Comparison of ENCODE assay signal across 8 cellular contexts in the genomic region with DNA sequence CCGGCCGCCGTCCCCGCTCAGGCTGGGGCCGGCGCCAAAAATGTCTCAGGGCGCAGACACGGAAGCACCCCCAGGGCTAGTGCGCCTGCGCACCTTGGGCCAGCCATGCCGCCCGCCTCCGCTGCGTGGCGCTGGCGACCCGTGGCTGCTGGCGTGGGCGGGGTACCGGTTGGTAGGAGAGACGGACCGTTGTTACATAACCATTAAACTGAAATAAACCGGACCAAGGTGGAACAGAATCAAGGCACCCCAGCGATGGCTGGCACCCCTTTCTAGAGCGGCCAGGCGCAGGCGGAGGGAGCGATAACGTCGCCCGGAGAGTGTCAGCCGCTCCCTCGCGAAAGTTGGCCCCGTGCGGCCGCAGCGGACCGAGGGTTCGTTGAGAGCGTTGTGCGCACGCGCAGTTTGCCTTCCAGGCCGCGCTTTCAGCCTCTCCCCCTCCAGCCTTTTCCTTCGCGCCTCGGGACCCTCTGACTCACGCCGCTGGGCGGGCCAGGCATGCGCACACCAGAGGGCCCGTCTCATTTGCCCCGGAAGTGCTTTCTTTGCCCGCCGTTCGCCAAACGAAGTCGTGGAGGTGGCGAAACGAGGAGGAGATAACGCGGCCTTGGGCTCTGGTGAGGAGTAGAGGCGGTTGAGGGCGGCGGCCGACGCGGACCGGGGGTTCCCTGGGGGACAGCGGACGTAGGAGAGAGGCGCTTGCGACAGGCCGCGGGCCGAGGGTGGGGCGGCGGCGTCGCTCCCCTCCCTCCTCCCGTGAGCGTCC. TPM values are rescaled to one million over a fixed set of nuclear protein-coding genes. Genes with fewer than 3 reads are reported as not detected.
DNase-seq lines count a peak whose midpoint lies in the region; ATAC-seq and TF ChIP-seq lines count a peak whose summit lies in the region.

PLEKHJ1 (minus strand) TSS at position 45 of the 766 bp plus-strand sequence. CDS start 81 bp downstream, outside the sequence.
SF3A2 (plus strand) TSS at position 540 of the 766 bp plus-strand sequence. CDS start 6,595 bp downstream, outside the sequence.

- H4K20me1 ChIP-seq in SU-DHL-6 (ENCODE audit: low read depth, low read length): peaks cover 8% of the 10 kb centered on the region; the same call in 1 of the 2 replicates

- H3K27ac ChIP-seq in SU-DHL-6 (ENCODE audit: low read depth, low read length): peak within 1 kb of the TSS; percentile 81
- H3K27ac ChIP-seq in thymus (ENCODE audit: low read depth): peak within 1 kb of the TSS; percentile 99

- H3F3A ChIP-seq in SU-DHL-6 (ENCODE audit: insufficient read depth): peaks cover 17% of the 10 kb centered on the region; the same call in 1 of the 2 replicates

- POLR2A ChIA-PET in activated naive CD8-positive, alpha-beta T cell treated with anti-CD3 and anti-CD28 coated beads, Interleukin-2, amount 10 ng/mL, durations not matched to agents 7 days and 5 days (lab: Charles Lee): interaction anchor here (0.5 to 4.5 kb wide), 16 partner anchors 25 to 510 kb away, joined by 3 to 71 read pairs (median 4); partner anchors contain the start of genes LSM7, PEAK3, SPPL2B and TIMM13

- peak within 1 kb of the TSS; percentile 90 for H3K4me3 ChIP-seq in SU-DHL-6 (ENCODE audit: insufficient read depth, low read length, poor library complexity, severe bottlenecking)
- peak within 1 kb of the TSS; percentile 97 for H3K4me3 ChIP-seq in thymus (ENCODE audit: low read length)

- peak; percentile 94 for DNase-seq in NCI-H128 (lab: John Stamatoyannopoulos, UW; ENCODE audit: unreplicated experiment)
- peak; percentile 100 for DNase-seq in activated naive CD8-positive, alpha-beta T cell treated with anti-CD3 and anti-CD28 coated beads, Interleukin-2, amount 10 ng/mL, durations not matched to agents 7 days and 5 days
- peak; percentile 83 to 98 (median 95) for DNase-seq in head of caudate nucleus
- DNase-seq in osteocyte (ENCODE audit: extremely low spot score, unreplicated experiment): peak; percentile 99

- H3K79me2 ChIP-seq in SU-DHL-6 (ENCODE audit: insufficient read depth, low read length): peaks cover 71% of the 10 kb centered on the region

- H2AFZ ChIP-seq in SU-DHL-6 (ENCODE audit: low read depth, low read length, severe bottlenecking): peak within 1 kb of the TSS; percentile 22

- H3K27ac Mint-ChIP-seq in activated naive CD8-positive, alpha-beta T cell treated with anti-CD3 and anti-CD28 coated beads, Interleukin-2, amount 10 ng/mL, durations not matched to agents 7 days and 5 days: peak within 1 kb of the TSS; percentile 100
- H3K27ac Mint-ChIP-seq in osteocyte (ENCODE audit: unreplicated experiment): peak within 1 kb of the TSS; percentile 99

- TF ChIP-seq CTCF in GM12872 (IDR thresholded peaks at IDR 0.05; ENCODE audit: insufficient read depth, low read depth, low read length): peak; percentile 99
- peak; percentile 97 for TF ChIP-seq CTCF in SU-DHL-6 (IDR thresholded peaks at IDR 0.05; ENCODE audit: insufficient read depth, low read length, poor library complexity, severe bottlenecking)
- peak; percentile 98 for TF ChIP-seq CTCF in osteocyte (IDR thresholded peaks at IDR 0.05)

- peak within 1 kb of the TSS; percentile 97 for H3K4me2 ChIP-seq in SU-DHL-6 (ENCODE audit: low read depth, low read length, poor library complexity, severe bottlenecking)

- no peaks in the 10 kb centered on the region for H3K27me3 ChIP-seq in SU-DHL-6 (ENCODE audit: low read length)
- no peaks in the 10 kb centered on the region for H3K27me3 ChIP-seq in thymus (ENCODE audit: control insufficient read depth, insufficient read depth)

- no peaks in the 10 kb centered on the region for H3K9me3 Mint-ChIP-seq in activated naive CD8-positive, alpha-beta T cell treated with anti-CD3 and anti-CD28 coated beads, Interleukin-2, amount 10 ng/mL, durations not matched to agents 7 days and 5 days
- no peaks in the 10 kb centered on the region for H3K9me3 Mint-ChIP-seq in osteocyte (ENCODE audit: unreplicated experiment)

- no peaks in the 10 kb centered on the region for H3K9me3 ChIP-seq in SU-DHL-6 (ENCODE audit: insufficient read depth, low read length)
- no peaks in the 10 kb centered on the region for H3K9me3 ChIP-seq in thymus (ENCODE audit: control insufficient read depth)

- peaks cover 23% of the 10 kb centered on the region for H3K36me3 Mint-ChIP-seq in activated naive CD8-positive, alpha-beta T cell treated with anti-CD3 and anti-CD28 coated beads, Interleukin-2, amount 10 ng/mL, durations not matched to agents 7 days and 5 days
- H3K36me3 Mint-ChIP-seq in osteocyte (ENCODE audit: unreplicated experiment): peaks cover 5% of the 10 kb centered on the region

- peak within 1 kb of the TSS; percentile 100 for H3K4me3 Mint-ChIP-seq in activated naive CD8-positive, alpha-beta T cell treated with anti-CD3 and anti-CD28 coated beads, Interleukin-2, amount 10 ng/mL, durations not matched to agents 7 days and 5 days
- peak within 1 kb of the TSS; percentile 98 for H3K4me3 Mint-ChIP-seq in osteocyte (ENCODE audit: unreplicated experiment)

- peak; percentile 74 for ATAC-seq in HG02678 (IDR thresholded peaks at IDR 0.05; ENCODE audit: unreplicated experiment)
- peak; percentile 90 for ATAC-seq in activated naive CD8-positive, alpha-beta T cell treated with anti-CD3 and anti-CD28 coated beads, Interleukin-2, amount 10 ng/mL, durations not matched to agents 7 days and 5 days (ENCODE audit: low read depth)

- no peaks in the 10 kb centered on the region for H3K27me3 Mint-ChIP-seq in activated naive CD8-positive, alpha-beta T cell treated with anti-CD3 and anti-CD28 coated beads, Interleukin-2, amount 10 ng/mL, durations not matched to agents 7 days and 5 days
- H3K27me3 Mint-ChIP-seq in osteocyte (ENCODE audit: unreplicated experiment): no peaks in the 10 kb centered on the region

- no peaks in the 10 kb centered on the region for H3K36me3 ChIP-seq in SU-DHL-6 (ENCODE audit: low read length)
- H3K36me3 ChIP-seq in thymus (ENCODE audit: control insufficient read depth, insufficient read depth): peaks cover 33% of the 10 kb centered on the region

- no peaks in the 10 kb centered on the region for H3K9me2 ChIP-seq in SU-DHL-6 (replicated peaks; ENCODE audit: insufficient read depth, low read length)

- peaks cover 46% of the 10 kb centered on the region for H3K4me1 Mint-ChIP-seq in activated naive CD8-positive, alpha-beta T cell treated with anti-CD3 and anti-CD28 coated beads, Interleukin-2, amount 10 ng/mL, durations not matched to agents 7 days and 5 days
- peaks cover 55% of the 10 kb centered on the region for H3K4me1 Mint-ChIP-seq in osteocyte (ENCODE audit: unreplicated experiment)

- WGBS in thymus: under 1% methylated on average over 84 of the region's 84 CpGs

- intact Hi-C loops in head of caudate nucleus (cut with DNase I): loop anchor here (2.0 to 5.0 kb wide), 3 partner anchors 36 to 84 kb away; partner anchors contain the start of gene AP3D1

- H3K9ac ChIP-seq in SU-DHL-6 (ENCODE audit: low read length): peak within 1 kb of the TSS; percentile 95

- H3K4me1 ChIP-seq in thymus (ENCODE audit: control insufficient read depth, insufficient read depth, low read length): peaks cover 40% of the 10 kb centered on the region

RNA-seq across cellular contexts. Expression of gene PLEKHJ1, which starts in this region (rescaled TPM):
- 10 to 100 TPM; 69.8 to 71.3 TPM for total RNA-seq in activated naive CD8-positive, alpha-beta T cell treated with anti-CD3 and anti-CD28 coated beads, Interleukin-2, amount 10 ng/mL, durations not matched to agents 7 days and 5 days
- 40.7 and 45.7 TPM in 2 replicates for total RNA-seq in osteocyte
- 97.7 TPM for polyA plus RNA-seq in thymus

RNA-seq across cellular contexts. Expression of gene SF3A2, which starts in this region (rescaled TPM):
- total RNA-seq in activated naive CD8-positive, alpha-beta T cell treated with anti-CD3 and anti-CD28 coated beads, Interleukin-2, amount 10 ng/mL, durations not matched to agents 7 days and 5 days: 100 to 1,000 TPM; 171 TPM
- 101 and 102 TPM in 2 replicates for total RNA-seq in osteocyte
- polyA plus RNA-seq in thymus: 51.1 TPM

Comparison
In these comparisons a context has a peak if more than half of its experiments do, and no peak if none do; other contexts are left out.
1. Peak in every context shown above with its lines: DNase-seq, ATAC-seq, H3K4me3 ChIP-seq and H3K27ac ChIP-seq.